In genomic region chr15:85044894-85045293, GRCh38 we compare ENCODE assay signal across 1 cellular context.
A peak's percentile ranks its signal among the peaks of the same experiment; 100 is the strongest.
TF ChIP-seq lines count a peak whose summit lies in the region.

No MANE protein-coding gene starts in this region.

TF ChIP-seq in K562, 482 proteins besides CTCF, POLR2A, EP300 and RAD21 (continued from another document):
- TF ChIP-seq ASH1L (IDR thresholded peaks at IDR 0.05; ENCODE audit: borderline replicate concordance, low read depth, partially characterized antibody): no peak
- TF ChIP-seq YY1 (IDR thresholded peaks at IDR 0.05; ENCODE audit: borderline replicate concordance in 1 of 3, control insufficient read depth in 1 of 3, extremely low read depth in 1 of 3, insufficient read depth in 3 of 3, insufficient read length in 1 of 3, insufficient replicate concordance in 2 of 3, low read depth in 1 of 3, low read length in 2 of 3): peak in 1 of 3 experiments; percentile 81
- TF ChIP-seq MEF2D (tag; conservative IDR thresholded peaks at IDR 0.05; ENCODE audit: low read depth): no peak
- TF ChIP-seq KLF13 (tag; IDR thresholded peaks at IDR 0.05; ENCODE audit: borderline replicate concordance, low read depth): no peak
- no peak for TF ChIP-seq ZNF165 (CRISPR knock-in tag; IDR thresholded peaks at IDR 0.05; ENCODE audit: borderline replicate concordance)
- TF ChIP-seq DPF2 (IDR thresholded peaks at IDR 0.05): no peak
- no peak for TF ChIP-seq PYGO2 (tag; IDR thresholded peaks at IDR 0.05)
- no peak for TF ChIP-seq ZNF23 (CRISPR knock-in tag; IDR thresholded peaks at IDR 0.05)
- TF ChIP-seq CREB3 (tag; conservative IDR thresholded peaks at IDR 0.05; ENCODE audit: low read depth): no peak
- TF ChIP-seq, protein P1, sequence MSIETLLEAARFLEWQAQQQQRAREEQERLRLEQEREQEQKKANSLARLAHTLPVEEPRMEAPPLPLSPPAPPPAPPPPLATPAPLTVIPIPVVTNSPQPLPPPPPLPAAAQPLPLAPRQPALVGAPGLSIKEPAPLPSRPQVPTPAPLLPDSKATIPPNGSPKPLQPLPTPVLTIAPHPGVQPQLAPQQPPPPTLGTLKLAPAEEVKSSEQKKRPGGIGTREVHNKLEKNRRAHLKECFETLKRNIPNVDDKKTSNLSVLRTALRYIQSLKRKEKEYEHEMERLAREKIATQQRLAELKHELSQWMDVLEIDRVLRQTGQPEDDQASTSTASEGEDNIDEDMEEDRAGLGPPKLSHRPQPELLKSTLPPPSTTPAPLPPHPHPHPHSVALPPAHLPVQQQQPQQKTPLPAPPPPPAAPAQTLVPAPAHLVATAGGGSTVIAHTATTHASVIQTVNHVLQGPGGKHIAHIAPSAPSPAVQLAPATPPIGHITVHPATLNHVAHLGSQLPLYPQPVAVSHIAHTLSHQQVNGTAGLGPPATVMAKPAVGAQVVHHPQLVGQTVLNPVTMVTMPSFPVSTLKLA (conservative IDR thresholded peaks at IDR 0.05): no peak
- TF ChIP-seq TRIM24 (IDR thresholded peaks at IDR 0.05): no peak
- TF ChIP-seq, protein P2, sequence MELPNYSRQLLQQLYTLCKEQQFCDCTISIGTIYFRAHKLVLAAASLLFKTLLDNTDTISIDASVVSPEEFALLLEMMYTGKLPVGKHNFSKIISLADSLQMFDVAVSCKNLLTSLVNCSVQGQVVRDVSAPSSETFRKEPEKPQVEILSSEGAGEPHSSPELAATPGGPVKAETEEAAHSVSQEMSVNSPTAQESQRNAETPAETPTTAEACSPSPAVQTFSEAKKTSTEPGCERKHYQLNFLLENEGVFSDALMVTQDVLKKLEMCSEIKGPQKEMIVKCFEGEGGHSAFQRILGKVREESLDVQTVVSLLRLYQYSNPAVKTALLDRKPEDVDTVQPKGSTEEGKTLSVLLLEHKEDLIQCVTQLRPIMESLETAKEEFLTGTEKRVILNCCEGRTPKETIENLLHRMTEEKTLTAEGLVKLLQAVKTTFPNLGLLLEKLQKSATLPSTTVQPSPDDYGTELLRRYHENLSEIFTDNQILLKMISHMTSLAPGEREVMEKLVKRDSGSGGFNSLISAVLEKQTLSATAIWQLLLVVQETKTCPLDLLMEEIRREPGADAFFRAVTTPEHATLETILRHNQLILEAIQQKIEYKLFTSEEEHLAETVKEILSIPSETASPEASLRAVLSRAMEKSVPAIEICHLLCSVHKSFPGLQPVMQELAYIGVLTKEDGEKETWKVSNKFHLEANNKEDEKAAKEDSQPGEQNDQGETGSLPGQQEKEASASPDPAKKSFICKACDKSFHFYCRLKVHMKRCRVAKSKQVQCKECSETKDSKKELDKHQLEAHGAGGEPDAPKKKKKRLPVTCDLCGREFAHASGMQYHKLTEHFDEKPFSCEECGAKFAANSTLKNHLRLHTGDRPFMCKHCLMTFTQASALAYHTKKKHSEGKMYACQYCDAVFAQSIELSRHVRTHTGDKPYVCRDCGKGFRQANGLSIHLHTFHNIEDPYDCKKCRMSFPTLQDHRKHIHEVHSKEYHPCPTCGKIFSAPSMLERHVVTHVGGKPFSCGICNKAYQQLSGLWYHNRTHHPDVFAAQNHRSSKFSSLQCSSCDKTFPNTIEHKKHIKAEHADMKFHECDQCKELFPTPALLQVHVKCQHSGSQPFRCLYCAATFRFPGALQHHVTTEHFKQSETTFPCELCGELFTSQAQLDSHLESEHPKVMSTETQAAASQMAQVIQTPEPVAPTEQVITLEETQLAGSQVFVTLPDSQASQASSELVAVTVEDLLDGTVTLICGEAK (IDR thresholded peaks at IDR 0.05): peak; percentile 53; the same call in 1 of the 2 replicates
- TF ChIP-seq, protein P2 (CRISPR knock-in tag; IDR thresholded peaks at IDR 0.05): no peak
- no peak for TF ChIP-seq EP400 (IDR thresholded peaks at IDR 0.05)
- TF ChIP-seq PTTG1 (tag; IDR thresholded peaks at IDR 0.05; ENCODE audit: low read depth): no peak
- TF ChIP-seq BMI1 (IDR thresholded peaks at IDR 0.05; ENCODE audit: low read length): no peak
- no peak for TF ChIP-seq NFIX (CRISPR knock-in tag; IDR thresholded peaks at IDR 0.05; ENCODE audit: low read depth)
- TF ChIP-seq PTBP1 (IDR thresholded peaks at IDR 0.05; ENCODE audit: low read depth, low read length): no peak
- 0 out of 2 replicates have a peak, but pooled peaks have one; percentile 16 for TF ChIP-seq HCFC1 (IDR thresholded peaks at IDR 0.05; ENCODE audit: low read depth, low read length)
- TF ChIP-seq SAFB2 (IDR thresholded peaks at IDR 0.05; ENCODE audit: borderline replicate concordance, low read depth, low read length, severe bottlenecking): no peak
- no peak for TF ChIP-seq NFE2L1 (tag; IDR thresholded peaks at IDR 0.05; ENCODE audit: borderline replicate concordance, low read depth)
- TF ChIP-seq HBP1 (CRISPR knock-in tag; IDR thresholded peaks at IDR 0.05): no peak
- TF ChIP-seq FOXJ2 (tag; IDR thresholded peaks at IDR 0.05): no peak
